8 cellular contexts compared by ENCODE assay signal in the genomic region with DNA sequence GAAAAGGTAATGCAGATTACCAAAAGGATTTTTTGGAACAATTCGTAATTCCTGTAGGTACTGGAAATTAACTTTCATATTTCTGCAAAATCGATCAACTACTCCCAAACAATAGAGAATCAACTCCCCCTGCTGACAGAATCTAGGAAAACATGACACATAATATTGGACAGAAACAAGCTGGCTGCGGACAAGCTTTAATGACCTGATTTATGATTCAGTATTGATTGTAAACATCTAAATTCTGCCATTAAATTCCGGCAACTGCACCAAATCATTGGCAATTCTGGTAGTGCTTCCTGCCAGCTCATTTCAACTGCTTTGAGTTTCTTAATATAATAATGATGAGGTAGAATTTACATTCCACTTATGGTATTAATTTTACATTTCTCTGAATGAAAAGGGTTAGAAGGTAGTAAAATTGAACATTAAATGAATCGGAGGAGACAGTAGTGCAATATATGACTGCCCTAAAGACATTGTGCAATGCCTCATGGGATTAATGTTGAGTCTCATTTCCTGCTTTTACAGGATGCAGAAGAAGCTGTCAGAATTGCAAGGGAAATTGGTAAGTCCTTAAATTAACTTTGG.
DNase-seq lines count a peak whose midpoint lies in the region; ATAC-seq and TF ChIP-seq lines count a peak whose summit lies in the region.

No MANE protein-coding gene starts in this region.

- H3K4me3 ChIP-seq in CD8-positive, alpha-beta T cell (ENCODE audit: low read depth, low read length), result no peak overlapping the region

- TF ChIP-seq CTCF in CD8-positive, alpha-beta T cell (IDR thresholded peaks at IDR 0.05), result peak; percentile 62
- no peak for TF ChIP-seq CTCF in activated B cell treated with CpG ODN at 0.5 μM for 24 hours (IDR thresholded peaks at IDR 0.05)

- H3K4me1 Mint-ChIP-seq in CD8-positive, alpha-beta T cell (ENCODE audit: low read depth), result peaks cover 4% of the 10 kb centered on the region
- H3K4me1 Mint-ChIP-seq in activated B cell treated with CpG ODN at 0.5 μM for 24 hours, result peaks cover 7% of the 10 kb centered on the region

- H3K4me3 Mint-ChIP-seq in CD8-positive, alpha-beta T cell, result no peak overlapping the region
- H3K4me3 Mint-ChIP-seq in activated B cell treated with CpG ODN at 0.5 μM for 24 hours, result peak overlapping the region; percentile 3

- H3K27me3 ChIP-seq in CD8-positive, alpha-beta T cell (ENCODE audit: insufficient read depth, low read length), result no peaks in the 10 kb centered on the region

- CTCF ChIA-PET in CD8-positive, alpha-beta T cell (lab: Charles Lee), result interaction anchor here (0.6 to 4.8 kb wide), 21 partner anchors 9 to 795 kb away, joined by 3 to 47 read pairs (median 3); no protein-coding TSS in a partner anchor
- CTCF ChIA-PET in activated B cell treated with CpG ODN at 0.5 μM for 24 hours (lab: Charles Lee), result interaction anchor here (0.6 to 2.7 kb wide), 11 partner anchors 78 to 793 kb away, joined by 3 to 11 read pairs (median 4); no protein-coding TSS in a partner anchor

- H3K27ac Mint-ChIP-seq in CD8-positive, alpha-beta T cell, result no peak overlapping the region
- no peak overlapping the region for H3K27ac Mint-ChIP-seq in activated B cell treated with CpG ODN at 0.5 μM for 24 hours

- no peaks in the 10 kb centered on the region for H3K36me3 ChIP-seq in CD8-positive, alpha-beta T cell (ENCODE audit: insufficient read depth, low read length)

- H3K4me1 ChIP-seq in CD8-positive, alpha-beta T cell (ENCODE audit: insufficient read depth, low read length), result peaks cover 9% of the 10 kb centered on the region

- H3K27ac ChIP-seq in CD8-positive, alpha-beta T cell (ENCODE audit: low read depth, low read length), result no peak overlapping the region

- POLR2A ChIA-PET in CD8-positive, alpha-beta T cell (lab: Charles Lee), result interaction anchor here (0.6 to 1.3 kb wide), 3 partner anchors 576 to 639 kb away, joined by 3 to 8 read pairs (median 3); no protein-coding TSS in a partner anchor
- POLR2A ChIA-PET in activated B cell treated with CpG ODN at 0.5 μM for 24 hours (lab: Charles Lee), result interaction anchor here (0.7 kb wide), 1 partner anchor 968 kb away, joined by 4 read pairs; no protein-coding TSS in a partner anchor

- no peaks in the 10 kb centered on the region for H3K9me3 Mint-ChIP-seq in CD8-positive, alpha-beta T cell
- H3K9me3 Mint-ChIP-seq in activated B cell treated with CpG ODN at 0.5 μM for 24 hours, result no peaks in the 10 kb centered on the region

- peaks cover 2% of the 10 kb centered on the region for H3K36me3 Mint-ChIP-seq in CD8-positive, alpha-beta T cell
- no peaks in the 10 kb centered on the region for H3K36me3 Mint-ChIP-seq in activated B cell treated with CpG ODN at 0.5 μM for 24 hours (ENCODE audit: low read depth)

- DNase-seq in CD8-positive, alpha-beta T cell, result peak in 1 of 7 experiments; percentile 15
- DNase-seq in NCI-H187 treated with DMSO at 0.1 percent for 48 hours (lab: John Stamatoyannopoulos, UW), result peak; percentile 53
- no peak for DNase-seq in activated B cell treated with CpG ODN at 0.5 μM for 24 hours
- DNase-seq in hepatic stellate cell (ENCODE audit: low spot score), result peak; percentile 35
- DNase-seq in superior temporal gyrus (ENCODE audit: extremely low spot score), result peak; percentile 88
- no peak for DNase-seq in activated T-cell treated with anti-CD3 and anti-CD28 coated beads, Interleukin-2, amount 50 U/mL, for 48 hours

- intact Hi-C loops in CD8-positive, alpha-beta T cell (cut with DNase I, micrococcal nuclease), result loop anchor here (1.0 to 10.0 kb wide), 8 partner anchors 191 to 793 kb away; no protein-coding TSS in a partner anchor
- intact Hi-C loops in activated B cell treated with CpG ODN at 0.5 μM for 24 hours (cut with micrococcal nuclease), result loop anchor here (1.0 to 10.0 kb wide), 7 partner anchors 241 to 1061 kb away; no protein-coding TSS in a partner anchor

- no peaks in the 10 kb centered on the region for H3K27me3 Mint-ChIP-seq in CD8-positive, alpha-beta T cell (ENCODE audit: low read depth)
- no peaks in the 10 kb centered on the region for H3K27me3 Mint-ChIP-seq in activated B cell treated with CpG ODN at 0.5 μM for 24 hours

- H3K9me3 ChIP-seq in CD8-positive, alpha-beta T cell (ENCODE audit: low read length), result no peaks in the 10 kb centered on the region

- ATAC-seq in CD8-positive, alpha-beta T cell, result no peak
- ATAC-seq in GM19397 (IDR thresholded peaks at IDR 0.05; ENCODE audit: unreplicated experiment), result peak; percentile 48
- peak; percentile 45 for ATAC-seq in activated B cell treated with CpG ODN at 0.5 μM for 24 hours (ENCODE audit: low read depth)
- no peak for ATAC-seq in HG03571 (IDR thresholded peaks at IDR 0.05; ENCODE audit: unreplicated experiment)

Comparison
In these comparisons a context has a peak if more than half of its experiments do, and no peak if none do; other contexts are left out.
1. ATAC-seq: peak in GM19397 (single experiment) and activated B cell treated with CpG ODN at 0.5 μM for 24 hours (single experiment); none in CD8-positive, alpha-beta T cell (single experiment) and HG03571 (single experiment).
2. DNase-seq: peak in NCI-H187 treated with DMSO at 0.1 percent for 48 hours (single experiment), hepatic stellate cell (single experiment) and superior temporal gyrus (single experiment); none in activated B cell treated with CpG ODN at 0.5 μM for 24 hours (single experiment) and activated T-cell treated with anti-CD3 and anti-CD28 coated beads, Interleukin-2, amount 50 U/mL, for 48 hours (0 of 2).